ENCODE assay signal across 16 cellular contexts in the genomic region with DNA sequence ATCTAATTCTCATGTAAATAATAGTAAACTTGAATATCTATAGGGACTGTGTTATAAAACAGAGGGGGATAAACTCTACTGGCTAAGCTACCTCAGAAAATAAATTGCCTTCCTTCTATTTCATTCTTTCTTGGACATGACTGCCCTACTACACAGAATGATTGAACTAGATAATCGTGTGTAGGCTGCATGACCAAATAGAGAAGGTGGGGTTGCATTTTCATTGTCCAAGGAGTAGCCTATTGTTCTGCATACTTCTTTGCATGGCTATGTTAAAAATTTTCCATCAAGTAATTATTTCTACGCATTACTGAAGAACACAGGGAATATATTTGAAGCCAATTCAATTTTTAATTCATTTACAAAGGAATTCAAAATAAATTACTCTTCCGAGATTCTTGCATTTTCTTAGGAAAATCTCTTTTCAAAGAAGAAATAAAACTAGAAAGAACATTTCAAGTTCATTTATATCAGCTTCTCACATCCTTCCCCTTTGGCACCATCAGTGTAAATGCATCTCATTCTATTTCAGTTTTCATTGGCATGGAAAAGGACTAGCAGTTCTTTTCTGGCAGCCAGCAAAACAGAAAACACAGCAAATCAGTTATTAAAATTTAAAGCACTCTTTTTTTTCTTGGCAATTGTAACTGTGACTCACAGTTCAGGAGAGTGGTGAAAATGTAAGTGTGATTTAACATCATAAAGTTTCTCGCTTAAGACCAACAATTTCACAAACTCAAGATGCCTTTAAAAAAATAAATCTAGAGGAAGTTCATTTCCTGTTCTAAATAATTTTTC.
DNase-seq lines count a peak whose midpoint lies in the region; ATAC-seq, FAIRE-seq and TF ChIP-seq lines count a peak whose summit lies in the region.
"Had no signal": no experiment of that assay in that cellular context is flagged by ENCODE, and none has a peak within 500 bp of the region (broad histone marks: within the 10 kb centered on the region; RNA-seq: fewer than 3 reads in every experiment).

No MANE protein-coding gene starts in this region.

- no peaks in the 10 kb centered on the region for H4K20me1 ChIP-seq in astrocyte (ENCODE audit: insufficient read depth, low read length)

- no peaks in the 10 kb centered on the region for H3K9me3 ChIP-seq in right atrium auricular region
- H3K9me3 ChIP-seq in astrocyte (ENCODE audit: insufficient read depth, low read depth, low read length) = no peaks in the 10 kb centered on the region
- H3K9me3 ChIP-seq: pancreas had no signal

- TF ChIP-seq CTCF in right atrium auricular region (IDR thresholded peaks at IDR 0.05) (no peak), astrocyte (IDR thresholded peaks at IDR 0.05; ENCODE audit: insufficient read depth, low read depth, low read length) (no peak)

- H3K36me3 Mint-ChIP-seq in astrocyte (ENCODE audit: low read depth, unreplicated experiment) = no peaks in the 10 kb centered on the region
- H3K36me3 Mint-ChIP-seq: T-cell had no signal

- H3K79me2 ChIP-seq in astrocyte (ENCODE audit: insufficient read depth, low read length) = no peaks in the 10 kb centered on the region

- H3K9me3 Mint-ChIP-seq in astrocyte (ENCODE audit: unreplicated experiment) = no peaks in the 10 kb centered on the region

- no peaks in the 10 kb centered on the region for H3K27me3 Mint-ChIP-seq in astrocyte (ENCODE audit: low read depth, unreplicated experiment)
- H3K27me3 Mint-ChIP-seq: T-cell had no signal

- H2AFZ ChIP-seq in astrocyte (ENCODE audit: low read depth, low read length) = no peak overlapping the region

- FAIRE-seq in astrocyte (lab: Jason Lieb, UNC) = peak; percentile 5
- FAIRE-seq: kidney, pancreas had no signal

- peak overlapping the region; percentile 65 for H3K4me2 ChIP-seq in astrocyte (ENCODE audit: low read length)

- DNase-seq in Right ventricle myocardium inferior (ENCODE audit: missing footprints) (no peak), right atrium auricular region (ENCODE audit: low spot score) (no peak), astrocyte (ENCODE audit: low read depth) (peak; percentile 77), glomerular visceral epithelial cell (ENCODE audit: extremely low spot score) (peak; percentile 6), substantia nigra (lab: John Stamatoyannopoulos, UW) (no peak), cerebellar nuclear complex (lab: John Stamatoyannopoulos, UW) (no peak)
- DNase-seq: 8988T; activated CD4-positive, CD25-positive, alpha-beta regulatory T cell; activated gamma-delta T cell treated with Interleukin-2 at 50 U/mL for 16 hours; GDM1; kidney; NCI-H2029 treated with DMSO at 0.1 percent for 48 hours; pancreas; T-cell had no signal

- H3K4me1 Mint-ChIP-seq in astrocyte (ENCODE audit: low read depth, unreplicated experiment) = peaks cover 41% of the 10 kb centered on the region
- H3K4me1 Mint-ChIP-seq: T-cell had no signal

- H3K27ac Mint-ChIP-seq in astrocyte (ENCODE audit: unreplicated experiment) = peak overlapping the region; percentile 93
- H3K27ac Mint-ChIP-seq: T-cell had no signal

- H3K27me3 ChIP-seq in right atrium auricular region (no peaks in the 10 kb centered on the region), astrocyte (ENCODE audit: insufficient read depth, low read length) (no peaks in the 10 kb centered on the region)
- H3K27me3 ChIP-seq: pancreas had no signal

- ATAC-seq in Right ventricle myocardium inferior (peak; percentile 44), GM21447 (IDR thresholded peaks at IDR 0.05; ENCODE audit: unreplicated experiment) (no peak), HG02798 (IDR thresholded peaks at IDR 0.05; ENCODE audit: poor library complexity, unreplicated experiment) (no peak)
- ATAC-seq: pancreas, T-cell had no signal

- H3K27ac ChIP-seq in right atrium auricular region (no peak overlapping the region), astrocyte (ENCODE audit: low read depth, low read length) (peak overlapping the region; percentile 96), substantia nigra (ENCODE audit: low read depth, low read length, poor library complexity, severe bottlenecking) (no peak overlapping the region)
- H3K27ac ChIP-seq: pancreas had no signal

- intact Hi-C loops in Right ventricle myocardium inferior (cut with DNase I) = no loop called here

- H3K36me3 ChIP-seq in right atrium auricular region (no peaks in the 10 kb centered on the region), astrocyte (ENCODE audit: insufficient read depth, low read length) (no peaks in the 10 kb centered on the region)
- H3K36me3 ChIP-seq: pancreas had no signal

- H3K9ac ChIP-seq in astrocyte (ENCODE audit: low read length) = peak overlapping the region; percentile 65

- no peak overlapping the region for H3K4me3 Mint-ChIP-seq in astrocyte (ENCODE audit: unreplicated experiment)
- H3K4me3 Mint-ChIP-seq: T-cell had no signal

- no peak overlapping the region for H3K4me3 ChIP-seq in right atrium auricular region
- H3K4me3 ChIP-seq in astrocyte (ENCODE audit: insufficient read depth, low read depth, low read length) = no peak overlapping the region
- H3K4me3 ChIP-seq: pancreas had no signal

- no peaks in the 10 kb centered on the region for H3K4me1 ChIP-seq in right atrium auricular region
- peaks cover 47% of the 10 kb centered on the region for H3K4me1 ChIP-seq in astrocyte (ENCODE audit: insufficient read depth, low read length)
- H3K4me1 ChIP-seq: pancreas had no signal

Comparison
In these comparisons a context has a peak if more than half of its experiments do, and no peak if none do; other contexts are left out.
1. DNase-seq: peak in astrocyte (single experiment) and glomerular visceral epithelial cell (single experiment); none in Right ventricle myocardium inferior (single experiment), right atrium auricular region (single experiment), substantia nigra (0 of 49) and cerebellar nuclear complex (0 of 2).